ENCODE assay signal across 19 cellular contexts in genomic region chr2:113160962-113161361, GRCh38. TPM values are rescaled to one million over a fixed set of nuclear protein-coding genes. Genes with fewer than 3 reads are reported as not detected.
DNase-seq lines count a peak whose midpoint lies in the region; ATAC-seq and TF ChIP-seq lines count a peak whose summit lies in the region.
"Had no signal": no experiment of that assay in that cellular context is flagged by ENCODE, and none has a peak within 500 bp of the region (broad histone marks: within the 10 kb centered on the region; RNA-seq: fewer than 3 reads in every experiment).

No MANE protein-coding gene starts in this region.

- intact Hi-C loops in activated CD8-positive, alpha-beta T cell treated with anti-CD3 and anti-CD28 coated beads for 36 hours (cut with micrococcal nuclease): no loop called here

- H3K4me3 Mint-ChIP-seq in activated CD8-positive, alpha-beta T cell treated with anti-CD3 and anti-CD28 coated beads, Interleukin-2, amount 10 ng/mL, durations not matched to agents 7 days and 5 days: no peak overlapping the region
- H3K4me3 Mint-ChIP-seq in activated CD8-positive, alpha-beta T cell treated with anti-CD3 and anti-CD28 coated beads for 36 hours: no peak overlapping the region
- H3K4me3 Mint-ChIP-seq in naive thymus-derived CD8-positive, alpha-beta T cell: no peak overlapping the region

- H3K4me1 Mint-ChIP-seq in activated CD8-positive, alpha-beta T cell treated with anti-CD3 and anti-CD28 coated beads, Interleukin-2, amount 10 ng/mL, durations not matched to agents 7 days and 5 days (ENCODE audit: low read depth): peaks cover 53% of the 10 kb centered on the region
- H3K4me1 Mint-ChIP-seq in activated CD8-positive, alpha-beta T cell treated with anti-CD3 and anti-CD28 coated beads for 36 hours (ENCODE audit: low read depth): peaks cover 44% of the 10 kb centered on the region
- H3K4me1 Mint-ChIP-seq in naive thymus-derived CD8-positive, alpha-beta T cell: peaks cover 26 to 60% (median 52%) of the 10 kb centered on the region in 4 donors

- no peak for ATAC-seq in activated CD8-positive, alpha-beta T cell treated with anti-CD3 and anti-CD28 coated beads, Interleukin-2, amount 10 ng/mL, durations not matched to agents 7 days and 5 days
- no peak for ATAC-seq in activated CD8-positive, alpha-beta T cell treated with anti-CD3 and anti-CD28 coated beads for 36 hours
- ATAC-seq in naive thymus-derived CD8-positive, alpha-beta T cell: no peak

- CTCF ChIA-PET in activated CD8-positive, alpha-beta T cell treated with anti-CD3 and anti-CD28 coated beads, Interleukin-2, amount 10 ng/mL, durations not matched to agents 7 days and 5 days (lab: Charles Lee): interaction anchor here (1.7 kb wide), 1 partner anchor 24 kb away, joined by 9 read pairs; no protein-coding TSS in a partner anchor
- CTCF ChIA-PET in activated CD8-positive, alpha-beta T cell treated with anti-CD3 and anti-CD28 coated beads for 36 hours (lab: Charles Lee): no interaction called here

- POLR2A ChIA-PET in activated CD8-positive, alpha-beta T cell treated with anti-CD3 and anti-CD28 coated beads, Interleukin-2, amount 10 ng/mL, durations not matched to agents 7 days and 5 days (lab: Charles Lee): interaction anchor here (1.6 kb wide), 1 partner anchor 14 kb away, joined by 10 read pairs; the partner anchor contains the start of gene PSD4
- POLR2A ChIA-PET in activated CD8-positive, alpha-beta T cell treated with anti-CD3 and anti-CD28 coated beads for 36 hours (lab: Charles Lee): interaction anchor here (0.6 kb wide), 1 partner anchor 11 kb away, joined by 3 read pairs; no protein-coding TSS in a partner anchor
- POLR2A ChIA-PET in naive thymus-derived CD8-positive, alpha-beta T cell (lab: Charles Lee): interaction anchor here (0.7 to 14.7 kb wide), 2 partner anchors 12 to 14 kb away, joined by 4 to 318 read pairs; partner anchors contain the start of gene PSD4

- H3K27ac ChIP-seq in coronary artery: no peak overlapping the region
- H3K27ac ChIP-seq: BLaER1, GM23248, HL-60, SJCRH30 had no signal

- H3K4me3 ChIP-seq in coronary artery: no peak overlapping the region
- H3K4me3 ChIP-seq: BLaER1, GM23248, SJCRH30 had no signal

- H3K27ac Mint-ChIP-seq in activated CD8-positive, alpha-beta T cell treated with anti-CD3 and anti-CD28 coated beads, Interleukin-2, amount 10 ng/mL, durations not matched to agents 7 days and 5 days: no peak overlapping the region
- no peak overlapping the region for H3K27ac Mint-ChIP-seq in activated CD8-positive, alpha-beta T cell treated with anti-CD3 and anti-CD28 coated beads for 36 hours
- peak overlapping the region in 6 of 10 donors; percentile 33 to 71 (median 60) for H3K27ac Mint-ChIP-seq in naive thymus-derived CD8-positive, alpha-beta T cell

- peaks cover 11% of the 10 kb centered on the region for H3K36me3 Mint-ChIP-seq in activated CD8-positive, alpha-beta T cell treated with anti-CD3 and anti-CD28 coated beads, Interleukin-2, amount 10 ng/mL, durations not matched to agents 7 days and 5 days (ENCODE audit: low read depth)
- peaks cover 1% of the 10 kb centered on the region for H3K36me3 Mint-ChIP-seq in activated CD8-positive, alpha-beta T cell treated with anti-CD3 and anti-CD28 coated beads for 36 hours (ENCODE audit: low read depth)
- H3K36me3 Mint-ChIP-seq in naive thymus-derived CD8-positive, alpha-beta T cell: no peaks in the 10 kb centered on the region

- H3K27me3 Mint-ChIP-seq in activated CD8-positive, alpha-beta T cell treated with anti-CD3 and anti-CD28 coated beads, Interleukin-2, amount 10 ng/mL, durations not matched to agents 7 days and 5 days (ENCODE audit: low read depth): no peaks in the 10 kb centered on the region
- H3K27me3 Mint-ChIP-seq in activated CD8-positive, alpha-beta T cell treated with anti-CD3 and anti-CD28 coated beads for 36 hours: no peaks in the 10 kb centered on the region
- no peaks in the 10 kb centered on the region for H3K27me3 Mint-ChIP-seq in naive thymus-derived CD8-positive, alpha-beta T cell

- peak; percentile 13 for DNase-seq in activated CD8-positive, alpha-beta T cell treated with anti-CD3 and anti-CD28 coated beads, Interleukin-2, amount 10 ng/mL, durations not matched to agents 7 days and 5 days
- DNase-seq in activated CD8-positive, alpha-beta T cell treated with anti-CD3 and anti-CD28 coated beads for 36 hours: no peak
- DNase-seq in NCI-H82 treated with DMSO at 0.1 percent for 48 hours (lab: John Stamatoyannopoulos, UW; ENCODE audit: unreplicated experiment) (peak; percentile 90), coronary artery (ENCODE audit: low spot score) (peak; percentile 26), NCI-H146 (lab: John Stamatoyannopoulos, UW) (no peak), HPDE6-E6E7 (ENCODE audit: extremely low spot score) (no peak), CD1c-positive myeloid dendritic cell (ENCODE audit: extremely low spot score) (no peak)
- DNase-seq in naive thymus-derived CD8-positive, alpha-beta T cell: no peak
- DNase-seq: EL, GM23248, NCI-H1105 treated with DMSO at 0.1 percent for 48 hours, NCI-H187, NCI-H345, NCI-H69, SJCRH30 had no signal

- H3K9me3 Mint-ChIP-seq in activated CD8-positive, alpha-beta T cell treated with anti-CD3 and anti-CD28 coated beads, Interleukin-2, amount 10 ng/mL, durations not matched to agents 7 days and 5 days (ENCODE audit: insufficient read depth): no peaks in the 10 kb centered on the region
- H3K9me3 Mint-ChIP-seq in activated CD8-positive, alpha-beta T cell treated with anti-CD3 and anti-CD28 coated beads for 36 hours: no peaks in the 10 kb centered on the region
- no peaks in the 10 kb centered on the region for H3K9me3 Mint-ChIP-seq in naive thymus-derived CD8-positive, alpha-beta T cell

- no peak for TF ChIP-seq CTCF in activated CD8-positive, alpha-beta T cell treated with anti-CD3 and anti-CD28 coated beads for 36 hours (IDR thresholded peaks at IDR 0.05)
- no peak for TF ChIP-seq CTCF in coronary artery (IDR thresholded peaks at IDR 0.05)

RNA-seq across cellular contexts. Expression of gene PSD4, which starts 12.8 kb away (rescaled TPM):
- 100 to 1,000 TPM; 394 to 404 TPM for total RNA-seq in activated CD8-positive, alpha-beta T cell treated with anti-CD3 and anti-CD28 coated beads, Interleukin-2, amount 10 ng/mL, durations not matched to agents 7 days and 5 days
- 100 to 1,000 TPM; 247 to 251 TPM for total RNA-seq in activated CD8-positive, alpha-beta T cell treated with anti-CD3 and anti-CD28 coated beads for 36 hours
- total RNA-seq in naive thymus-derived CD8-positive, alpha-beta T cell: 100 to 1,000 TPM; 118 to 124 TPM
- 10 to 100 TPM; 22.8 to 44.1 (median 29.9) TPM for polyA plus RNA-seq in naive thymus-derived CD8-positive, alpha-beta T cell

RNA-seq across cellular contexts. Expression of gene IL1RN, which starts 33.6 kb away (rescaled TPM):
- total RNA-seq in activated CD8-positive, alpha-beta T cell treated with anti-CD3 and anti-CD28 coated beads, Interleukin-2, amount 10 ng/mL, durations not matched to agents 7 days and 5 days: under 1 TPM in 1 of 2 experiments, not detected in 1; 0.31 TPM
- under 1 TPM; 0.50 to 0.85 TPM for total RNA-seq in activated CD8-positive, alpha-beta T cell treated with anti-CD3 and anti-CD28 coated beads for 36 hours
- total RNA-seq in naive thymus-derived CD8-positive, alpha-beta T cell: 1 to 10 TPM in 1 of 2 experiments, not detected in 1; 1.2 TPM
- not detected for polyA plus RNA-seq in naive thymus-derived CD8-positive, alpha-beta T cell
- total RNA-seq: A172, GM23248, LHCN-M2, SJCRH30 had no signal
- polyA plus RNA-seq: GM23248 had no signal

Comparison
In these comparisons a context has a peak if more than half of its experiments do, and no peak if none do; other contexts are left out.
1. DNase-seq: peak in activated CD8-positive, alpha-beta T cell treated with anti-CD3 and anti-CD28 coated beads, Interleukin-2, amount 10 ng/mL, durations not matched to agents 7 days and 5 days (single experiment), NCI-H82 treated with DMSO at 0.1 percent for 48 hours (single experiment) and coronary artery (single experiment); none in activated CD8-positive, alpha-beta T cell treated with anti-CD3 and anti-CD28 coated beads for 36 hours (single experiment), naive thymus-derived CD8-positive, alpha-beta T cell (0 of 10), NCI-H146 (single experiment), HPDE6-E6E7 (single experiment) and CD1c-positive myeloid dendritic cell (single experiment).
2. H3K27ac Mint-ChIP-seq: peak in naive thymus-derived CD8-positive, alpha-beta T cell (6 of 10); none in activated CD8-positive, alpha-beta T cell treated with anti-CD3 and anti-CD28 coated beads, Interleukin-2, amount 10 ng/mL, durations not matched to agents 7 days and 5 days (single experiment) and activated CD8-positive, alpha-beta T cell treated with anti-CD3 and anti-CD28 coated beads for 36 hours (single experiment).